In genomic region chr15:45402162-45402954, GRCh38 we compare ENCODE assay signal across 8 cellular contexts. TPM values are rescaled to one million over a fixed set of nuclear protein-coding genes. Genes with fewer than 3 reads are reported as not detected.
A peak's percentile ranks its signal among the peaks of the same experiment; 100 is the strongest.
DNase-seq lines count a peak whose midpoint lies in the region; ATAC-seq lines count a peak whose summit lies in the region.

No MANE protein-coding gene starts in this region.

- DNase-seq in NCI-H2029 treated with DMSO at 0.1 percent for 48 hours (lab: John Stamatoyannopoulos, UW) (peak; percentile 54), T1000 (lab: John Stamatoyannopoulos, UW) (peak; percentile 84), astrocyte of the hippocampus (ENCODE audit: low read depth, low spot score) (peak; percentile 99), hippocampal formation (lab: John Stamatoyannopoulos, UW) (peak; percentile 95 to 97), renal cortical epithelial cell (ENCODE audit: low read depth) (peak; percentile 97), cortex of kidney (lab: John Stamatoyannopoulos, UW) (no peak)

- ATAC-seq in GM18511 (IDR thresholded peaks at IDR 0.05; ENCODE audit: unreplicated experiment) (peak; percentile 86), HG03025 (IDR thresholded peaks at IDR 0.05; ENCODE audit: low FRiP score, unreplicated experiment) (peak; percentile 81)

RNA-seq across cellular contexts. Expression of gene GATM, which starts 24.0 kb away (rescaled TPM):
- 1.3 and 6.1 TPM in 2 replicates for total RNA-seq in renal cortical epithelial cell
